ENCODE assay signal across 1 cellular context in genomic region chr17:68247445-68248198, GRCh38.
TF ChIP-seq lines count a peak whose summit lies in the region.

Gene AMZ2 (plus strand): TSS chr17:68248043. CDS start chr17:68250188, 2,145 bp downstream.

TF ChIP-seq in K562, 482 proteins besides CTCF, POLR2A, EP300 and RAD21 (continued from another document and continues in another):
- no peak for TF ChIP-seq ASH1L (IDR thresholded peaks at IDR 0.05; ENCODE audit: borderline replicate concordance, low read depth, partially characterized antibody)
- no peak for TF ChIP-seq ZNF561 (CRISPR knock-in tag; conservative IDR thresholded peaks at IDR 0.05)
- no peak for TF ChIP-seq ETV6 (IDR thresholded peaks at IDR 0.05; ENCODE audit: borderline replicate concordance in 1 of 2, low read depth in 2 of 2, low read length in 1 of 2)
- no peak; the same call in 1 of the 2 replicates for TF ChIP-seq ETV6 (CRISPR knock-in tag; IDR thresholded peaks at IDR 0.05; ENCODE audit: borderline replicate concordance)
- no peak for TF ChIP-seq E4F1 (CRISPR knock-in tag; IDR thresholded peaks at IDR 0.05; ENCODE audit: borderline replicate concordance)
- no peak for TF ChIP-seq ZNF184 (CRISPR knock-in tag; IDR thresholded peaks at IDR 0.05)
- TF ChIP-seq, protein P1, sequence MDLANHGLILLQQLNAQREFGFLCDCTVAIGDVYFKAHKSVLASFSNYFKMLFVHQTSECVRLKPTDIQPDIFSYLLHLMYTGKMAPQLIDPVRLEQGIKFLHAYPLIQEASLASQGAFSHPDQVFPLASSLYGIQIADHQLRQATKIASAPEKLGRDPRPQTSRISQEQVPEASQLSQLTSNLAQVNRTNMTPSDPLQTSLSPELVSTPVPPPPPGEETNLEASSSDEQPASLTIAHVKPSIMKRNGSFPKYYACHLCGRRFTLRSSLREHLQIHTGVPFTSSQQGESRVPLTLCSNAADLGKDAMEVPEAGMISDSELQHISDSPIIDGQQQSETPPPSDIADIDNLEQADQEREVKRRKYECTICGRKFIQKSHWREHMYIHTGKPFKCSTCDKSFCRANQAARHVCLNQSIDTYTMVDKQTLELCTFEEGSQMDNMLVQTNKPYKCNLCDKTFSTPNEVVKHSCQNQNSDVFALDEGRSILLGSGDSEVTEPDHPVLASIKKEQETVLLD (IDR thresholded peaks at IDR 0.05) = peak; percentile 95
- peak; percentile 84 for TF ChIP-seq BHLHE40 (IDR thresholded peaks at IDR 0.05; ENCODE audit: low read length)
- TF ChIP-seq HDAC8 (tag; IDR thresholded peaks at IDR 0.05) = peak; percentile 61; the same call in 1 of the 2 replicates
- no peak for TF ChIP-seq HIVEP1 (CRISPR knock-in tag; IDR thresholded peaks at IDR 0.05)
- no peak for TF ChIP-seq ZNF41 (CRISPR knock-in tag; conservative IDR thresholded peaks at IDR 0.05)
- TF ChIP-seq ZSCAN32 (CRISPR knock-in tag; IDR thresholded peaks at IDR 0.05) = no peak
- TF ChIP-seq, protein P2, sequence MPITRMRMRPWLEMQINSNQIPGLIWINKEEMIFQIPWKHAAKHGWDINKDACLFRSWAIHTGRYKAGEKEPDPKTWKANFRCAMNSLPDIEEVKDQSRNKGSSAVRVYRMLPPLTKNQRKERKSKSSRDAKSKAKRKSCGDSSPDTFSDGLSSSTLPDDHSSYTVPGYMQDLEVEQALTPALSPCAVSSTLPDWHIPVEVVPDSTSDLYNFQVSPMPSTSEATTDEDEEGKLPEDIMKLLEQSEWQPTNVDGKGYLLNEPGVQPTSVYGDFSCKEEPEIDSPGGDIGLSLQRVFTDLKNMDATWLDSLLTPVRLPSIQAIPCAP (CRISPR knock-in tag; IDR thresholded peaks at IDR 0.05; ENCODE audit: borderline replicate concordance) = peak; percentile 12; the same call in 1 of the 2 replicates
- peak; percentile 99 for TF ChIP-seq NRF1 (conservative IDR thresholded peaks at IDR 0.05 in 1 of 2, IDR thresholded peaks at IDR 0.05 in 1 of 2)
- TF ChIP-seq ZNF785 (CRISPR knock-in tag; IDR thresholded peaks at IDR 0.05) = no peak
- TF ChIP-seq RBM39 (optimal IDR thresholded peaks at IDR 0.05; ENCODE audit: low read depth, low read length) = no peak
- TF ChIP-seq ZFX (CRISPR knock-in tag; IDR thresholded peaks at IDR 0.05) = peak; percentile 97
- peak; percentile 82 for TF ChIP-seq POLR2B (IDR thresholded peaks at IDR 0.05; ENCODE audit: low read depth, partially characterized antibody)
- TF ChIP-seq NONO (IDR thresholded peaks at IDR 0.05; ENCODE audit: low read depth in 2 of 2, low read length in 1 of 2) = peak; percentile 42 to 73; a peak in 1 of 4 replicates
- no peak for TF ChIP-seq POLR3G (IDR thresholded peaks at IDR 0.05; ENCODE audit: extremely low read depth, insufficient read length, insufficient replicate concordance)
- TF ChIP-seq MLLT1 (IDR thresholded peaks at IDR 0.05) = no peak
- no peak; the same call in 1 of the 2 replicates for TF ChIP-seq GABPB1 (CRISPR knock-in tag; IDR thresholded peaks at IDR 0.05)
- TF ChIP-seq FIP1L1 (IDR thresholded peaks at IDR 0.05; ENCODE audit: low read depth, low read length, poor library complexity, severe bottlenecking) = peak; percentile 84
- no peak for TF ChIP-seq ZEB2 (IDR thresholded peaks at IDR 0.05)
- TF ChIP-seq EGR1 (conservative IDR thresholded peaks at IDR 0.05) = peak; percentile 94
- peak; percentile 93; the same call in 1 of the 2 replicates for TF ChIP-seq KLF1 (tag; IDR thresholded peaks at IDR 0.05)
- TF ChIP-seq KAT2B (IDR thresholded peaks at IDR 0.05; ENCODE audit: low read depth, low read length) = no peak
- no peak for TF ChIP-seq ZNF347 (CRISPR knock-in tag; IDR thresholded peaks at IDR 0.05; ENCODE audit: low read depth)
- TF ChIP-seq VEZF1 (CRISPR knock-in tag; IDR thresholded peaks at IDR 0.05) = peak; percentile 59; the same call in 1 of the 2 replicates
- peak; percentile 70 for TF ChIP-seq PHF20 (IDR thresholded peaks at IDR 0.05; ENCODE audit: partially characterized antibody)
- peak; percentile 72; the same call in 1 of the 2 replicates for TF ChIP-seq ZBTB1 (CRISPR knock-in tag; IDR thresholded peaks at IDR 0.05; ENCODE audit: borderline replicate concordance, low read depth)
- no peak for TF ChIP-seq STAG1 (CRISPR knock-in tag; IDR thresholded peaks at IDR 0.05; ENCODE audit: borderline replicate concordance)
- TF ChIP-seq HINFP (tag; conservative IDR thresholded peaks at IDR 0.05; ENCODE audit: low read depth) = peak; percentile 91
- TF ChIP-seq NR2C2 (CRISPR knock-in tag; IDR thresholded peaks at IDR 0.05) = no peak
- TF ChIP-seq NR2C2 (tag; IDR thresholded peaks at IDR 0.05) = peak; percentile 72; the same call in 1 of the 2 replicates
- peak; percentile 68 for TF ChIP-seq TAF9B (IDR thresholded peaks at IDR 0.05; ENCODE audit: partially characterized antibody)
- TF ChIP-seq SPI1 (IDR thresholded peaks at IDR 0.05; ENCODE audit: borderline replicate concordance, low read depth, low read length) = no peak
- no peak for TF ChIP-seq MCM5 (IDR thresholded peaks at IDR 0.05; ENCODE audit: low read depth)
- TF ChIP-seq TEAD1 (CRISPR knock-in tag; IDR thresholded peaks at IDR 0.05) = peak in 1 of 2 experiments; percentile 75; a peak in 2 of 4 replicates
- peak; percentile 89 for TF ChIP-seq SP1 (CRISPR knock-in tag; IDR thresholded peaks at IDR 0.05)
- TF ChIP-seq ZNF324 (CRISPR knock-in tag; IDR thresholded peaks at IDR 0.05) = no peak
- TF ChIP-seq HCFC1 (IDR thresholded peaks at IDR 0.05; ENCODE audit: low read depth, low read length) = peak; percentile 54
- no peak for TF ChIP-seq DNMT1 (IDR thresholded peaks at IDR 0.05)
- TF ChIP-seq ZC3H11A (IDR thresholded peaks at IDR 0.05; ENCODE audit: low read depth, low read length) = no peak
- peak; percentile 77 for TF ChIP-seq POLR2H (tag; IDR thresholded peaks at IDR 0.05; ENCODE audit: low read depth)
- 0 out of 2 replicates have a peak, but pooled peaks have one; percentile 41 for TF ChIP-seq TARDBP (IDR thresholded peaks at IDR 0.05)
- TF ChIP-seq MEF2A (IDR thresholded peaks at IDR 0.05; ENCODE audit: control insufficient read depth, low read depth, low read length) = no peak
- 0 out of 2 replicates have a peak, but pooled peaks have one; percentile 5 for TF ChIP-seq ATF2 (CRISPR knock-in tag; IDR thresholded peaks at IDR 0.05)
- TF ChIP-seq, protein P3, sequence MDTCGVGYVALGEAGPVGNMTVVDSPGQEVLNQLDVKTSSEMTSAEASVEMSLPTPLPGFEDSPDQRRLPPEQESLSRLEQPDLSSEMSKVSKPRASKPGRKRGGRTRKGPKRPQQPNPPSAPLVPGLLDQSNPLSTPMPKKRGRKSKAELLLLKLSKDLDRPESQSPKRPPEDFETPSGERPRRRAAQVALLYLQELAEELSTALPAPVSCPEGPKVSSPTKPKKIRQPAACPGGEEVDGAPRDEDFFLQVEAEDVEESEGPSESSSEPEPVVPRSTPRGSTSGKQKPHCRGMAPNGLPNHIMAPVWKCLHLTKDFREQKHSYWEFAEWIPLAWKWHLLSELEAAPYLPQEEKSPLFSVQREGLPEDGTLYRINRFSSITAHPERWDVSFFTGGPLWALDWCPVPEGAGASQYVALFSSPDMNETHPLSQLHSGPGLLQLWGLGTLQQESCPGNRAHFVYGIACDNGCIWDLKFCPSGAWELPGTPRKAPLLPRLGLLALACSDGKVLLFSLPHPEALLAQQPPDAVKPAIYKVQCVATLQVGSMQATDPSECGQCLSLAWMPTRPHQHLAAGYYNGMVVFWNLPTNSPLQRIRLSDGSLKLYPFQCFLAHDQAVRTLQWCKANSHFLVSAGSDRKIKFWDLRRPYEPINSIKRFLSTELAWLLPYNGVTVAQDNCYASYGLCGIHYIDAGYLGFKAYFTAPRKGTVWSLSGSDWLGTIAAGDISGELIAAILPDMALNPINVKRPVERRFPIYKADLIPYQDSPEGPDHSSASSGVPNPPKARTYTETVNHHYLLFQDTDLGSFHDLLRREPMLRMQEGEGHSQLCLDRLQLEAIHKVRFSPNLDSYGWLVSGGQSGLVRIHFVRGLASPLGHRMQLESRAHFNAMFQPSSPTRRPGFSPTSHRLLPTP (IDR thresholded peaks at IDR 0.05; ENCODE audit: borderline replicate concordance, extremely low read depth, insufficient read length) = no peak
- no peak for TF ChIP-seq BCLAF1 (IDR thresholded peaks at IDR 0.05; ENCODE audit: borderline replicate concordance in 1 of 2, control insufficient read depth in 1 of 2, low read depth in 2 of 2, low read length in 1 of 2)
- TF ChIP-seq RFX1 (IDR thresholded peaks at IDR 0.05) = no peak
- TF ChIP-seq, protein P4, sequence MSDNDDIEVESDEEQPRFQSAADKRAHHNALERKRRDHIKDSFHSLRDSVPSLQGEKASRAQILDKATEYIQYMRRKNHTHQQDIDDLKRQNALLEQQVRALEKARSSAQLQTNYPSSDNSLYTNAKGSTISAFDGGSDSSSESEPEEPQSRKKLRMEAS (CRISPR knock-in tag; IDR thresholded peaks at IDR 0.05) = peak; percentile 98
